ENCODE assay signal across 1 cellular context in the genomic region with DNA sequence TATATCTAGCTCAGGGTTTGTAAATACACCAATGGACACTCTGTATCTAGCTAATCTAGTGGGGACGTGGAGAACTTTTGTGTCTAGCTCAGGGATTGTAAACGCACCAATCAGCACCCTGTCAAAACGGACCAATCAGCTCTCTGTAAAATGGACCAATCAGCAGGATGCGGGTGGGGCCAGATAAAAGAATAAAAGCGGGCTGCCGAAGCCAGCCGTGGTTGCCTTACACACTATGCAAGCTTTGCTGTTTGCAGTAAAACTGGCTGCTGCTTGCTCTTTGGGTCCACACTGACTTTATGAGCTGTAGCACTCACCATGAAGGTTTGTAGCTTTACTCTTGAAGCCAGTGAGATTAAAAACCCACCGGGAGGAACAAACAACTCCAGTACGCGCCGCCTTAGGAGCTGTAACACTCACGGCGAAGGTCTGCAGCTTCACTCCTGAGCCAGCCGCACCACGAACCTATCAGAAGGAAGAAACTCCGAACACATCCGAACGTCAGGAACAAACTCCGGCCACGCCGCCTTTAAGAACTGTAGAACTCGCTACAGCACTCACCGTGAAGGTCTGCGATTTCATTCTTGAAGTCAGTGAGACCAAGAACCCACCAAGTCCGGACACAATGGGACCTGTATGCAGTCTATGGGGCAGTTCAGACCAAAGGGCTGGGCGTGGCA. TPM values are rescaled to one million over a fixed set of nuclear protein-coding genes. Genes with fewer than 3 reads are reported as not detected.
"Had no signal": no experiment of that assay in that cellular context is flagged by ENCODE, and none has a peak within 500 bp of the region (broad histone marks: within the 10 kb centered on the region; RNA-seq: fewer than 3 reads in every experiment).

No MANE protein-coding gene starts in this region.

RNA-seq across cellular contexts. Expression of a gene that starts 58.0 kb away (rescaled TPM):
- total RNA-seq: M059J had no signal
